ENCODE assay signal across 9 cellular contexts in the genomic region with DNA sequence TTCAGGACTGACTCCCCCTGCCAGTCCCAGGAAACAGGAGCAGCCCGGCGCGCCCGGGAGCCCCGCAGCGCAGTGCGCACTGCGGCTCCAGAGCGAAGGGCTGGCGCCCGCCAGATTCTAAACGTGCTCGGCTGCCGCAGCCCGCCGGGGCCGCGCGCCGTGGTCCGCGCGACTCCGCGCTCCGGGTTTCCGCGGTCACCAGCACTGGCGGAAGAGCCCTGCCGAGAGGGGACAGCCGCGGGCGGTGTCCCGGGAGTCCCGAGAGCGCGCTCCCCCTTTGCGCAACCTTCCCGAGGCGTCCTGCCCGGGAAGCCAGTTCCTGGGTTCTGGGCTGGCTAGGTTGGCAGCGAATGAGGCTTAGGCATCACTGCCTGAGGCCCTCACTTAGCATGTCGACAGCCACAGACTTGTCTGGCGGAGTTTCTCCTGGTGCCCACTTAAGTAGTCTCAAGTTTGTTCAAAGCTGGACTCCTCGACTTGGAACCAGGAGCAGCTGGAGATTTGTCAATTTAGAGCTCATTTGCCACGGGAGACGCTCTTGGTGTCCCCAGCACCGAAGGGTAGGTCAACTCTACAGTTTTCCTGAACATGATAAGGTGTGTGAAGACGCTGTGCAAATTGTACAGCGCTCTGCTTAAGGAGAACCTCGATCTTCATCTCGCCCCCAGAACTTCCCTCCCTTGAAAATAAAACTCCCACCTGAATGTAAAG. TPM values are rescaled to one million over a fixed set of nuclear protein-coding genes. Genes with fewer than 3 reads are reported as not detected.
DNase-seq lines count a peak whose midpoint lies in the region; ATAC-seq, FAIRE-seq and TF ChIP-seq lines count a peak whose summit lies in the region.
"Had no signal": no experiment of that assay in that cellular context is flagged by ENCODE, and none has a peak within 500 bp of the region (broad histone marks: within the 10 kb centered on the region; RNA-seq: fewer than 3 reads in every experiment).

No MANE protein-coding gene starts in this region.

- H3K4me1 Mint-ChIP-seq in natural killer cell: no peaks in the 10 kb centered on the region

- H3K27ac Mint-ChIP-seq in natural killer cell: no peak overlapping the region

- peak overlapping the region; percentile 56 for H3K4me3 ChIP-seq in epithelial cell of proximal tubule (ENCODE audit: low read depth, low read length)
- H3K4me3 ChIP-seq in mucosa of descending colon: peak overlapping the region; percentile 25

- DNase-seq in GM12891 (ENCODE audit: insufficient read length, low spot score): peak; percentile 30
- peak; percentile 72 for DNase-seq in NCI-H82 (lab: John Stamatoyannopoulos, UW)
- DNase-seq in epithelial cell of proximal tubule (ENCODE audit: low read depth): peak; percentile 31
- DNase-seq in mucosa of descending colon: peak; percentile 76 to 89 (median 86)
- no peak for DNase-seq in urothelium cell line (ENCODE audit: low spot score)
- DNase-seq in natural killer cell: no peak

- TF ChIP-seq CTCF in epithelial cell of proximal tubule (conservative IDR thresholded peaks at IDR 0.05; ENCODE audit: low read depth, low read length) (no peak), mucosa of descending colon (IDR thresholded peaks at IDR 0.05) (no peak), natural killer cell (IDR thresholded peaks at IDR 0.05) (no peak)

- no peak overlapping the region for H3K4me3 Mint-ChIP-seq in natural killer cell

- no peak for TF ChIP-seq POLR2A in GM12891 (IDR thresholded peaks at IDR 0.05; ENCODE audit: low read depth, low read length)

- H3K36me3 ChIP-seq in mucosa of descending colon (ENCODE audit: low read depth): no peaks in the 10 kb centered on the region

- no peaks in the 10 kb centered on the region for H3K9me3 ChIP-seq in mucosa of descending colon

- intact Hi-C loops in mucosa of descending colon (cut with DNase I, micrococcal nuclease): no loop called here
- intact Hi-C loops in natural killer cell (cut with micrococcal nuclease): no loop called here

- H3K9me3 Mint-ChIP-seq in natural killer cell: peaks cover 8 to 9% of the 10 kb centered on the region in 2 donors

- FAIRE-seq in GM12891 (lab: Jason Lieb, UNC) (no peak), urothelium cell line (lab: Jason Lieb, UNC) (no peak)
- FAIRE-seq: TTC549 had no signal

- H3K27me3 Mint-ChIP-seq in natural killer cell (ENCODE audit: low read depth in 2 of 2): peaks cover 38 to 46% of the 10 kb centered on the region in 2 donors

- no peaks in the 10 kb centered on the region for H3K36me3 Mint-ChIP-seq in natural killer cell

- H3K4me1 ChIP-seq in mucosa of descending colon (ENCODE audit: low read depth): peaks cover 3% of the 10 kb centered on the region

- peak; percentile 62 for ATAC-seq in HG02870 (IDR thresholded peaks at IDR 0.05; ENCODE audit: unreplicated experiment)
- ATAC-seq in mucosa of descending colon: peak; percentile 84
- no peak for ATAC-seq in natural killer cell
- no peak for ATAC-seq in HG03457 (IDR thresholded peaks at IDR 0.05; ENCODE audit: unreplicated experiment)

TF ChIP-seq in GM12891, 5 proteins besides CTCF, POLR2A, EP300 and RAD21:
- TF ChIP-seq SPI1 (IDR thresholded peaks at IDR 0.05; ENCODE audit: low read depth, low read length) (no peak), POU2F2 (IDR thresholded peaks at IDR 0.05; ENCODE audit: low read depth, low read length) (no peak), PAX5 (IDR thresholded peaks at IDR 0.05; ENCODE audit: insufficient read depth, low read length, severe bottlenecking) (no peak), POLR2AphosphoS5 (IDR thresholded peaks at IDR 0.05; ENCODE audit: low read depth, low read length) (no peak), TAF1 (IDR thresholded peaks at IDR 0.05; ENCODE audit: low read depth, low read length) (no peak)

RNA-seq across cellular contexts. Expression of a gene that starts 1.5 kb away (rescaled TPM):
- polyA plus RNA-seq in GM12891 (2012; ENCODE audit: low read depth, missing spikeins): 0.04 TPM
- total RNA-seq in epithelial cell of proximal tubule (not detected in 2 replicates), mucosa of descending colon (1 to 10 TPM; 2.1 to 5.4 (median 2.1) TPM), natural killer cell (not detected)

RNA-seq across cellular contexts. Expression of a gene that starts 20.8 kb away (rescaled TPM):
- 0.04 TPM for polyA plus RNA-seq in GM12891 (2012; ENCODE audit: low read depth, missing spikeins)
- not detected in 2 replicates for total RNA-seq in epithelial cell of proximal tubule
- total RNA-seq in mucosa of descending colon: under 1 TPM in 1 of 3 donors, not detected in 2; 0.09 TPM
- not detected for total RNA-seq in natural killer cell

Comparison
In these comparisons a context has a peak if more than half of its experiments do, and no peak if none do; other contexts are left out.
1. DNase-seq: peak in GM12891 (single experiment), NCI-H82 (single experiment), epithelial cell of proximal tubule (single experiment) and mucosa of descending colon (3 of 3); none in urothelium cell line (single experiment) and natural killer cell (single experiment).
2. ATAC-seq: peak in HG02870 (single experiment) and mucosa of descending colon (single experiment); none in natural killer cell (0 of 3) and HG03457 (single experiment).